8 cellular contexts compared by ENCODE assay signal in the genomic region with DNA sequence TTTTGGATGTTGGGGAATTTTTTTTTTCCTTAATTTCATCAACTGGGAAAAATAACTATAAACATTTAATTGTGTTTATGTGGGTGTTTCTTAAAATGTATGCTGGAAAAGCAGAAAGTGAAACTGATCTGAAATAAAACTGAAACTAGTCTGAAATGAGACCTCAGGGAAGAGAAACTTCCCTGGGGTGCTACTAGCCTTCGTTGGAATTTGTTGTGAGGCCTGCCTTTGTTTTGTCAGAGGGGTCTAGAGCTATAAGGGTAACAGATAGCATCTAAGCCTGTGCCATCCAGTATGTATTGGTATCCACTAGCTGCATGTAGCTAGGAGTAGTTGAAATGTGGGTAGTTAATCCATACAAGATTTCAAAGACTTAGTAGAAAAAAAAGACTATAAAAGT. TPM values are rescaled to one million over a fixed set of nuclear protein-coding genes. Genes with fewer than 3 reads are reported as not detected.
DNase-seq lines count a peak whose midpoint lies in the region; ATAC-seq, FAIRE-seq and TF ChIP-seq lines count a peak whose summit lies in the region.

No MANE protein-coding gene starts in this region.

- no peak for FAIRE-seq in A549 (lab: Jason Lieb, UNC)

- H3K36me3 ChIP-seq in HUES48 (ENCODE audit: control insufficient read depth, insufficient read depth, low read length) (peaks cover 5% of the 10 kb centered on the region), breast epithelium (no peaks in the 10 kb centered on the region)

- H3K27me3 ChIP-seq in HUES48 (ENCODE audit: control insufficient read depth, insufficient read depth, low read length) (no peaks in the 10 kb centered on the region), breast epithelium (no peaks in the 10 kb centered on the region)

- intact Hi-C loops in breast epithelium (cut with DNase I; ENCODE audit: low total_unique reads) = no loop called here

- TF ChIP-seq POLR2A in A549 (IDR thresholded peaks at IDR 0.05; ENCODE audit: low read length) = no peak
- TF ChIP-seq POLR2A in breast epithelium (IDR thresholded peaks at IDR 0.05) = no peak

- H3K27ac Mint-ChIP-seq in mesothelial cell of epicardium = peak overlapping the region; percentile 88

- no peak for DNase-seq in A549 (ENCODE audit: low read depth in 1 of 2, low spot score in 1 of 2)
- no peak for DNase-seq in breast epithelium (ENCODE audit: low spot score in 2 of 2)
- DNase-seq in mesothelial cell of epicardium (ENCODE audit: low spot score in 2 of 2, unreplicated experiment in 2 of 2) = no peak
- no peak for DNase-seq in iPS-NIHi11 (ENCODE audit: low spot score)
- DNase-seq in NCI-H446 (lab: John Stamatoyannopoulos, UW) = no peak

- TF ChIP-seq EP300 in A549 (IDR thresholded peaks at IDR 0.05) = no peak

- POLR2A ChIA-PET in A549 (lab: Yijun Ruan, JAX) = interaction anchor here (0.5 kb wide), 1 partner anchor 10 kb away, joined by 4 read pairs; no protein-coding TSS in a partner anchor

- TF ChIP-seq RAD21 in A549 (conservative IDR thresholded peaks at IDR 0.05 in 1 of 2, IDR thresholded peaks at IDR 0.05 in 1 of 2) = no peak

- H3K9me3 ChIP-seq in A549 (peaks cover 17% of the 10 kb centered on the region; the same call in 2 of the 3 replicates), HUES48 (ENCODE audit: control insufficient read depth, insufficient read depth, low read length) (0 out of 2 replicates have a peak, but pooled peaks cover 6% of the 10 kb centered on the region), breast epithelium (no peaks in the 10 kb centered on the region)

- CTCF ChIA-PET in A549 (lab: Yijun Ruan, JAX) = interaction anchor here (0.7 to 3.6 kb wide), 3 partner anchors 10 to 80 kb away, joined by 3 to 12 read pairs (median 3); a partner anchor contains a TSS

- no peak for ATAC-seq in A549
- ATAC-seq in GM19324 (IDR thresholded peaks at IDR 0.05; ENCODE audit: low FRiP score, unreplicated experiment) = no peak
- no peak for ATAC-seq in GM21526 (IDR thresholded peaks at IDR 0.05; ENCODE audit: low FRiP score, unreplicated experiment)

- H3K4me3 ChIP-seq in A549 (no peak overlapping the region), HUES48 (ENCODE audit: low read depth, low read length) (no peak overlapping the region), breast epithelium (peak overlapping the region; percentile 25 to 59 (median 30))

- peaks cover 6% of the 10 kb centered on the region; the same call in 2 of the 3 replicates for H3K4me1 ChIP-seq in A549
- peaks cover 37% of the 10 kb centered on the region for H3K4me1 ChIP-seq in HUES48 (ENCODE audit: control insufficient read depth, insufficient read depth, low read length)
- no peaks in the 10 kb centered on the region for H3K4me1 ChIP-seq in breast epithelium

- H3K9ac ChIP-seq in HUES48 (ENCODE audit: low read depth, low read length) = no peak overlapping the region

- H3K4me1 Mint-ChIP-seq in mesothelial cell of epicardium = peaks cover 48% of the 10 kb centered on the region

- H3K27ac ChIP-seq in A549 (no peak overlapping the region), HUES48 (ENCODE audit: low read depth, low read length) (peak overlapping the region; percentile 56), breast epithelium (peak overlapping the region in 1 of 2 donors; percentile 23)

- H3K9me3 Mint-ChIP-seq in mesothelial cell of epicardium = peaks cover 20% of the 10 kb centered on the region

- H3K4me2 ChIP-seq in A549 = peak overlapping the region; percentile 36; the same call in 2 of the 3 replicates

- WGBS in A549 (ENCODE audit: missing lambda C conversion rate) = 56% methylated on average over 1 of the region's 1 CpG

- H3K27me3 Mint-ChIP-seq in mesothelial cell of epicardium (ENCODE audit: low read depth) = no peaks in the 10 kb centered on the region

- TF ChIP-seq CTCF in A549 (IDR thresholded peaks at IDR 0.05) = no peak
- no peak for TF ChIP-seq CTCF in breast epithelium (IDR thresholded peaks at IDR 0.05)
- no peak for TF ChIP-seq CTCF in mesothelial cell of epicardium (IDR thresholded peaks at IDR 0.05; ENCODE audit: unreplicated experiment)

- no peak overlapping the region for H3K4me3 Mint-ChIP-seq in mesothelial cell of epicardium

- peaks cover 25% of the 10 kb centered on the region for H3K36me3 Mint-ChIP-seq in mesothelial cell of epicardium

TF ChIP-seq in A549, 52 proteins besides CTCF, POLR2A, EP300 and RAD21:
- TF ChIP-seq HEYL (CRISPR knock-in tag; IDR thresholded peaks at IDR 0.05) (no peak), ESRRA (IDR thresholded peaks at IDR 0.05; ENCODE audit: borderline replicate concordance, low read length) (no peak), CHD4 (IDR thresholded peaks at IDR 0.05; ENCODE audit: borderline replicate concordance) (no peak), BHLHE40 (IDR thresholded peaks at IDR 0.05; ENCODE audit: low read depth, low read length) (no peak), POLR2AphosphoS2 (conservative IDR thresholded peaks at IDR 0.05; ENCODE audit: low read length) (no peak), CBX2 (IDR thresholded peaks at IDR 0.05; ENCODE audit: borderline replicate concordance, low read depth) (no peak), KDM5A (IDR thresholded peaks at IDR 0.05) (no peak), MAFK (IDR thresholded peaks at IDR 0.05; ENCODE audit: partially characterized antibody) (no peak), HOXB5 (CRISPR knock-in tag; IDR thresholded peaks at IDR 0.05) (no peak), GATA3 (IDR thresholded peaks at IDR 0.05; ENCODE audit: borderline replicate concordance) (no peak), RARB (CRISPR knock-in tag; IDR thresholded peaks at IDR 0.05) (no peak), FOXS1 (CRISPR knock-in tag; IDR thresholded peaks at IDR 0.05) (no peak), RCOR1 (IDR thresholded peaks at IDR 0.05; ENCODE audit: low read depth, low read length) (no peak)
- TF ChIP-seq, protein P1, sequence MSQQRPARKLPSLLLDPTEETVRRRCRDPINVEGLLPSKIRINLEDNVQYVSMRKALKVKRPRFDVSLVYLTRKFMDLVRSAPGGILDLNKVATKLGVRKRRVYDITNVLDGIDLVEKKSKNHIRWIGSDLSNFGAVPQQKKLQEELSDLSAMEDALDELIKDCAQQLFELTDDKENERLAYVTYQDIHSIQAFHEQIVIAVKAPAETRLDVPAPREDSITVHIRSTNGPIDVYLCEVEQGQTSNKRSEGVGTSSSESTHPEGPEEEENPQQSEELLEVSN (IDR thresholded peaks at IDR 0.05; ENCODE audit: borderline replicate concordance, low read depth) = no peak

RNA-seq across cellular contexts. Expression of a gene that starts 10.4 kb away (rescaled TPM):
- polyA plus RNA-seq in A549 (2011; rRNA removed) = 9.0 and 13.1 TPM in 2 replicates
- 7.3 and 9.6 TPM in 2 replicates for polyA plus RNA-seq in A549 (2012; cell fraction: cytosol; rRNA removed)
- polyA plus RNA-seq in A549 (2012; cell fraction: nucleus; rRNA removed) = 19.2 and 22.9 TPM in 2 replicates
- polyA plus RNA-seq in A549 (2017; fragmentation: RNase III; extraction: RNeasy Plus Mini Kit Qiagen cat#74134 plus additional on column Dnase treatment) = 9.2 to 10.3 TPM (median 10.0 TPM) in 3 replicates
- 16.9 and 21.4 TPM in 2 replicates for polyA minus RNA-seq in A549 (2011; rRNA and poly(A)+ RNA removed)
- 10 to 100 TPM in 2 of 3 donors, 1 to 10 TPM in 1; 4.6 to 11.8 (median 10.4) TPM for total RNA-seq in breast epithelium
- total RNA-seq in mesothelial cell of epicardium = 78.4 to 83.9 TPM (median 78.9 TPM) in 3 replicates

Comparison
In these comparisons a context has a peak if more than half of its experiments do, and no peak if none do; other contexts are left out.
1. H3K4me3 ChIP-seq: peak in breast epithelium (3 of 3); none in A549 (single experiment) and HUES48 (single experiment).